ENCODE assay signal across 8 cellular contexts in the genomic region with DNA sequence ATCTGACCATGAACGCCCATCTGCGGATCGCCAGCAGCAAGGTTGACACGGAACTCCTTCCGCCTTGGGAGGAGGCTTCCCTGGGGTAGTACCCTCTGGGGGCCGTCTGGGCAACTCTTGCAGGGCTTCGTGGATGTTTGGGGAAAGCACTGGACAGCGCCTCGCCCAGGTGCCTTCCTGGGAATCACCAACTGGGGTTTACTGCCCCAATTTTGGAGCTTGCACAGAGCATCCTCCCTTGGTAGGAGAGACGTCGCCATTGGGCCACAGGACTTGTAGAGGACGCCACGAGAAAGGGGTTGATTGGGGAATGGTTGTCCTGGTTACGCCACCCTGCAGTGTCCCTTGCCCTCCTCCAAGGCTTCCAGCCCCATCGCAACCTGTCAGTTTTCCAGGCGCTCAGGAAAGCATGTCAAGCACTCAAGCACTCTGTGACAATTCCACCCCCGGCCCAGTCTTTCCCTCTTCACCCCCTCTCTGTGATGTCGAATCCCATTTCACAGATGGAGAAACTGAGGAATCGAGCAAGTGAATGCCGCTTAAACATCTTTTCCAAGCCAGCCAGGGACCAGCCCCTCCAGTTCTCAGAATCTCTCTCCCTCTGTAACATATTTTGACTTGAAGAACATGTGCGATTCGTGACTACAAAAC. TPM values are rescaled to one million over a fixed set of nuclear protein-coding genes. Genes with fewer than 3 reads are reported as not detected.
DNase-seq lines count a peak whose midpoint lies in the region; ATAC-seq, FAIRE-seq and TF ChIP-seq lines count a peak whose summit lies in the region.

No MANE protein-coding gene starts in this region.

- 16% methylated on average over 22 of the region's 22 CpGs for WGBS in prostate gland

- TF ChIP-seq CTCF in left ventricle myocardium inferior (IDR thresholded peaks at IDR 0.05; ENCODE audit: borderline replicate concordance) (no peak), prostate gland (IDR thresholded peaks at IDR 0.05) (no peak)

- H3K9me3 ChIP-seq in left ventricle myocardium inferior (replicated peaks) (no peaks in the 10 kb centered on the region), prostate gland (no peaks in the 10 kb centered on the region)

- H3K27ac Mint-ChIP-seq in activated T-helper 17 cell treated with anti-CD3 and anti-CD28 coated beads, Interleukin-2, amount 50 U/mL, for 72 hours = no peak overlapping the region

- DNase-seq in stimulated activated CD4-positive, alpha-beta T cell treated with anti-CD3 and anti-CD28 coated beads, Interleukin-15, amount 100 ng/mL, for 24 hours = peak; percentile 30
- no peak for DNase-seq in stimulated activated CD4-positive, alpha-beta T cell treated with anti-CD3 and anti-CD28 coated beads, Interleukin-4, amount 100 ng/mL, for 4 hours
- peak; percentile 44 for DNase-seq in left ventricle myocardium inferior
- no peak for DNase-seq in prostate gland (ENCODE audit: low spot score)
- no peak for DNase-seq in RCC 7860 (ENCODE audit: low spot score)
- no peak for DNase-seq in middle frontal gyrus (ENCODE audit: extremely low spot score, low spot score)

- peak overlapping the region; percentile 90 for H3K4me3 ChIP-seq in left ventricle myocardium inferior
- peak overlapping the region; percentile 61 to 70 for H3K4me3 ChIP-seq in prostate gland

- H3K9me3 Mint-ChIP-seq in activated T-helper 17 cell treated with anti-CD3 and anti-CD28 coated beads, Interleukin-2, amount 50 U/mL, for 72 hours = no peaks in the 10 kb centered on the region

- H3K4me3 Mint-ChIP-seq in activated T-helper 17 cell treated with anti-CD3 and anti-CD28 coated beads, Interleukin-2, amount 50 U/mL, for 72 hours = peak overlapping the region; percentile 75

- no peak for ATAC-seq in activated T-helper 17 cell treated with anti-CD3 and anti-CD28 coated beads, Interleukin-2, amount 50 U/mL, for 72 hours (replicated peaks)
- ATAC-seq in HG03432 (IDR thresholded peaks at IDR 0.05; ENCODE audit: unreplicated experiment) = no peak

- no peaks in the 10 kb centered on the region for H3K36me3 Mint-ChIP-seq in activated T-helper 17 cell treated with anti-CD3 and anti-CD28 coated beads, Interleukin-2, amount 50 U/mL, for 72 hours (ENCODE audit: low read depth)

- no peaks in the 10 kb centered on the region for H3K36me3 ChIP-seq in left ventricle myocardium inferior
- no peaks in the 10 kb centered on the region for H3K36me3 ChIP-seq in prostate gland

- no peaks in the 10 kb centered on the region for H3K27me3 Mint-ChIP-seq in activated T-helper 17 cell treated with anti-CD3 and anti-CD28 coated beads, Interleukin-2, amount 50 U/mL, for 72 hours

- H3K4me1 ChIP-seq in left ventricle myocardium inferior (peaks cover 32% of the 10 kb centered on the region), prostate gland (replicated peaks) (no peaks in the 10 kb centered on the region)

- TF ChIP-seq POLR2A in prostate gland (IDR thresholded peaks at IDR 0.05) = no peak

- H3K27me3 ChIP-seq in left ventricle myocardium inferior (ENCODE audit: low read depth) (no peaks in the 10 kb centered on the region), prostate gland (replicated peaks; ENCODE audit: insufficient read depth) (no peaks in the 10 kb centered on the region)

- intact Hi-C loops in left ventricle myocardium inferior (cut with micrococcal nuclease) = no loop called here
- intact Hi-C loops in prostate gland (cut with DNase I) = loop anchor here (2.0 kb wide), 2 partner anchors 35 to 65 kb away; no protein-coding TSS in a partner anchor

- peak overlapping the region; percentile 99 for H3K27ac ChIP-seq in left ventricle myocardium inferior (replicated peaks)
- peak overlapping the region; percentile 94 to 97 for H3K27ac ChIP-seq in prostate gland

- no peak for FAIRE-seq in RCC 7860 (lab: Jason Lieb, UNC)

- peaks cover 4% of the 10 kb centered on the region for H3K4me1 Mint-ChIP-seq in activated T-helper 17 cell treated with anti-CD3 and anti-CD28 coated beads, Interleukin-2, amount 50 U/mL, for 72 hours

RNA-seq across cellular contexts. Expression of gene PRDM11, which starts 0.9 kb away (rescaled TPM):
- 1 to 10 TPM in 1 of 2 donors, under 1 TPM in 1; 0.40 to 2.0 TPM for total RNA-seq in activated T-helper 17 cell treated with anti-CD3 and anti-CD28 coated beads, Interleukin-2, amount 50 U/mL, for 72 hours
- total RNA-seq in left ventricle myocardium inferior (17.2 TPM), prostate gland (10 to 100 TPM; 13.1 to 15.3 TPM)

Comparison
In these comparisons a context has a peak if more than half of its experiments do, and no peak if none do; other contexts are left out.
1. DNase-seq: peak in stimulated activated CD4-positive, alpha-beta T cell treated with anti-CD3 and anti-CD28 coated beads, Interleukin-15, amount 100 ng/mL, for 24 hours (single experiment) and left ventricle myocardium inferior (single experiment); none in stimulated activated CD4-positive, alpha-beta T cell treated with anti-CD3 and anti-CD28 coated beads, Interleukin-4, amount 100 ng/mL, for 4 hours (0 of 2), prostate gland (single experiment), RCC 7860 (single experiment) and middle frontal gyrus (single experiment).